Comparison of ENCODE assay signal across 3 cellular contexts in genomic region chr2:113302581-113302980, GRCh38. TPM values are rescaled to one million over a fixed set of nuclear protein-coding genes. Genes with fewer than 3 reads are reported as not detected.
"Had no signal": no experiment of that assay in that cellular context is flagged by ENCODE, and none has a peak within 500 bp of the region (broad histone marks: within the 10 kb centered on the region; RNA-seq: fewer than 3 reads in every experiment).

No MANE protein-coding gene starts in this region.

RNA-seq across cellular contexts. Expression of gene PAX8, which starts 23.9 kb away (rescaled TPM):
- total RNA-seq: H1, H7, H9 had no signal
